In the genomic region with DNA sequence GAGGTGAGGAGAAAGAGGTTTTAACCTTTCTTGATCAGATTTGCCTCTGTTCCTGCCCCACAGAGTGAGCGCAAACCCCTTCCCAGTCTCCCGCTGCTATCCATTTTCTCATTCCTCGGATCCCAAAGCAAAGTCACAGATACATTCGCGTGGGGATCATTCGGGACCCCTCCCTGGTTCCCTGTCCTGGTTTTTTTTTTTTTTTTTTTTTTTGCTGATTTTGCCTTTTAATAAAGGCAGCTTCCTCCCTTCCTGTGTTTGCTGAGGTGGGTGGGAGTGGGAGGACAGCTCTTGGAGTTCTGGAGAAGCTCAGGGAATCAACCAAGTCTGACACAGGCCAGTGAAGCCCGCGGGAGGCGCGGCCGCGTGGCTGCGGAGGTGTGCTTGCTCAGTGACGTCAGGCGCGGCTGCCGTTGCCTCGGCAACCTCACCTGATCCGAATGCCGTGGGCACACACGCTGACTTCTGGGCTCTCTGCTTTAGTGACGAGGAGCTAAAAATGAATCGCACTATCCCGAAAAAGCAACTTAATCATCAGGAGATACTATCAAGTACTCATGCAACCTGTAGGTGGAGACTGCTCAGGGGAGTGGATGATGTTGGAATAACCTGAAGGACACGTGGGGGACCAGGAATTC, we compare ENCODE assay signal across 9 cellular contexts.
DNase-seq lines count a peak whose midpoint lies in the region; ATAC-seq lines count a peak whose summit lies in the region.
"Had no signal": no experiment of that assay in that cellular context is flagged by ENCODE, and none has a peak within 500 bp of the region (broad histone marks: within the 10 kb centered on the region; RNA-seq: fewer than 3 reads in every experiment).

No MANE protein-coding gene starts in this region.

- DNase-seq in DMS 273 (lab: John Stamatoyannopoulos, UW; ENCODE audit: unreplicated experiment) (peak; percentile 54), DMS 273 treated with DMSO at 0.1 percent for 48 hours (lab: John Stamatoyannopoulos, UW) (no peak), naive B cell (peak; percentile 16), DMS114 treated with DMSO at 0.1 percent for 48 hours (lab: John Stamatoyannopoulos, UW; ENCODE audit: unreplicated experiment) (no peak), SJCRH30 (no peak)
- DNase-seq in activated CD4-positive, alpha-beta T cell treated with anti-CD3 and anti-CD28 coated beads for 48 hours, result peak; percentile 87
- peak; percentile 52 to 67 for DNase-seq in central memory CD8-positive, alpha-beta T cell (ENCODE audit: low spot score in 2 of 2)
- DNase-seq in stimulated activated CD8-positive, alpha-beta memory T cell treated with anti-CD3 and anti-CD28 coated beads, Interleukin-7, amount 100 ng/mL, for 48 hours (ENCODE audit: extremely low read depth in 1 of 2, low read depth in 1 of 2), result peak; percentile 44 to 71

- peak overlapping the region; percentile 64 for H3K4me3 Mint-ChIP-seq in central memory CD8-positive, alpha-beta T cell
- H3K4me3 Mint-ChIP-seq in naive B cell, result peak overlapping the region in 4 of 8 donors; percentile 4 to 41 (median 19)

- no peaks in the 10 kb centered on the region for H3K27me3 ChIP-seq in SJCRH30

- no peaks in the 10 kb centered on the region for H3K9me3 Mint-ChIP-seq in central memory CD8-positive, alpha-beta T cell
- peaks cover 0 to 3% (median 0%) of the 10 kb centered on the region in 7 donors for H3K9me3 Mint-ChIP-seq in naive B cell

- H3K27ac Mint-ChIP-seq in central memory CD8-positive, alpha-beta T cell (ENCODE audit: low read depth), result peak overlapping the region; percentile 93
- H3K27ac Mint-ChIP-seq in naive B cell, result peak overlapping the region in 4 of 6 donors; percentile 10 to 85 (median 54)

- ATAC-seq in central memory CD8-positive, alpha-beta T cell (replicated peaks; ENCODE audit: extremely low read depth, poor library complexity, severe bottlenecking), result peak; percentile 92
- ATAC-seq in naive B cell (ENCODE audit: low read depth in 2 of 2), result peak; percentile 73 to 81

- H3K4me1 Mint-ChIP-seq in central memory CD8-positive, alpha-beta T cell, result peaks cover 44% of the 10 kb centered on the region
- H3K4me1 Mint-ChIP-seq in naive B cell, result peaks cover 0 to 7% (median 0%) of the 10 kb centered on the region in 3 donors

- H3K36me3 Mint-ChIP-seq in central memory CD8-positive, alpha-beta T cell (ENCODE audit: insufficient read depth), result peaks cover 4% of the 10 kb centered on the region
- H3K36me3 Mint-ChIP-seq in naive B cell, result no peaks in the 10 kb centered on the region

- H3K4me3 ChIP-seq in SJCRH30, result no peak overlapping the region
- H3K4me3 ChIP-seq: thoracic aorta had no signal

- no peaks in the 10 kb centered on the region for H3K9me3 ChIP-seq in SJCRH30 (replicated peaks)
- H3K9me3 ChIP-seq: thoracic aorta had no signal

- no peaks in the 10 kb centered on the region for H3K36me3 ChIP-seq in SJCRH30
- H3K36me3 ChIP-seq: thoracic aorta had no signal

- H3K27ac ChIP-seq in SJCRH30, result no peak overlapping the region
- H3K27ac ChIP-seq: thoracic aorta had no signal

- no peaks in the 10 kb centered on the region for H3K27me3 Mint-ChIP-seq in central memory CD8-positive, alpha-beta T cell
- peaks cover 30 to 41% (median 37%) of the 10 kb centered on the region in 3 donors for H3K27me3 Mint-ChIP-seq in naive B cell

- no peaks in the 10 kb centered on the region for H3K4me1 ChIP-seq in SJCRH30

Comparison
In these comparisons a context has a peak if more than half of its experiments do, and no peak if none do; other contexts are left out.
1. DNase-seq: peak in DMS 273 (single experiment), activated CD4-positive, alpha-beta T cell treated with anti-CD3 and anti-CD28 coated beads for 48 hours (single experiment), central memory CD8-positive, alpha-beta T cell (2 of 2), naive B cell (single experiment) and stimulated activated CD8-positive, alpha-beta memory T cell treated with anti-CD3 and anti-CD28 coated beads, Interleukin-7, amount 100 ng/mL, for 48 hours (2 of 2); none in DMS 273 treated with DMSO at 0.1 percent for 48 hours (single experiment), DMS114 treated with DMSO at 0.1 percent for 48 hours (single experiment) and SJCRH30 (0 of 2).